16 cellular contexts compared by ENCODE assay signal in the genomic region with DNA sequence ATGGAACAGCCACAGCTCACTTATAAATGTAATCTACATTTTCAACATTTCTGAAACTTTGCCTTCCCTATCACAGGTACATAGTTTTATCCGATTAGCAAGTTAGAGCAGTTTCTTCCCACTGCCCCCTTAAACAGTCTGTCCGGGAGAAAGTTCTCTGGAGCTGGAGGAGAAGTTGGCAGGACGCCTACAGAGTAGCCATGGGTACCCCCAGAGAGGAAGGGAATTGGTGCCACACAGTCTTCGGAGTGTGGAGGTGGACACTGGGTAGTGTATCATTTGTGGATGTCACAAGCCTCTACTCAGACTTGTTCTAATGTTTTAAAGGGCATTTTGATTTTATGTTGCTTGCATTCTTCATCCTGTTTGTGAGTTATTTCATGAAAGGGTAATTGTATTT. TPM values are rescaled to one million over a fixed set of nuclear protein-coding genes. Genes with fewer than 3 reads are reported as not detected.
DNase-seq lines count a peak whose midpoint lies in the region; FAIRE-seq and TF ChIP-seq lines count a peak whose summit lies in the region.
"Had no signal": no experiment of that assay in that cellular context is flagged by ENCODE, and none has a peak within 500 bp of the region (broad histone marks: within the 10 kb centered on the region; RNA-seq: fewer than 3 reads in every experiment).

No MANE protein-coding gene starts in this region.

- no peak overlapping the region for H2AK5ac ChIP-seq in H1 (ENCODE audit: low read depth, low read length)

- TF ChIP-seq EP300 in H1 (IDR thresholded peaks at IDR 0.05; ENCODE audit: borderline replicate concordance in 1 of 2, low read depth in 2 of 2, low read length in 2 of 2): no peak

- H3K27me3 ChIP-seq in H1 (replicated peaks in 1 of 4; ENCODE audit: control insufficient read depth in 3 of 4, extremely low read depth in 1 of 4, insufficient read depth in 3 of 4, low read length in 3 of 4): no peaks in the 10 kb centered on the region
- H3K27me3 ChIP-seq in smooth muscle cell (ENCODE audit: low read depth): no peaks in the 10 kb centered on the region
- H3K27me3 ChIP-seq: BLaER1 had no signal

- no peak overlapping the region for H2BK5ac ChIP-seq in H1 (ENCODE audit: low read depth, low read length)

- no peaks in the 10 kb centered on the region for H3K23me2 ChIP-seq in H1 (ENCODE audit: low read depth, low read length)

- H4K91ac ChIP-seq in H1 (replicated peaks; ENCODE audit: insufficient read length, low read length): no peak overlapping the region

- CTCF ChIA-PET in HEK293 (lab: Yijun Ruan, JAX): interaction anchor here (0.6 to 1.0 kb wide), 2 partner anchors 331 to 633 kb away, joined by 3 read pairs; no protein-coding TSS in a partner anchor
- CTCF ChIA-PET in H1 (lab: Charles Lee; ENCODE audit: partially characterized antibody): interaction anchor here (0.6 to 1.1 kb wide), 3 partner anchors 37 to 818 kb away, joined by 3 to 5 read pairs (median 3); no protein-coding TSS in a partner anchor

- H2AFZ ChIP-seq in H1 (ENCODE audit: low read length) (no peak overlapping the region), smooth muscle cell (ENCODE audit: low read depth) (no peak overlapping the region)
- H2AFZ ChIP-seq: GM23248 had no signal

- POLR2A ChIA-PET in HEK293 (lab: Yijun Ruan, JAX) (no interaction called here), H1 (lab: Charles Lee; ENCODE audit: partially characterized antibody) (interaction anchor here (0.6 to 1.2 kb wide), 2 partner anchors 17 to 40 kb away, joined by 3 read pairs; no protein-coding TSS in a partner anchor)

- H3K18ac ChIP-seq in H1 (ENCODE audit: extremely low read depth, low read length): no peak overlapping the region

- no peaks in the 10 kb centered on the region for H3K27me3 Mint-ChIP-seq in mesothelial cell of epicardium (ENCODE audit: low read depth)
- H3K27me3 Mint-ChIP-seq in glutamatergic neuron (ENCODE audit: unreplicated experiment): peaks cover 2% of the 10 kb centered on the region
- H3K27me3 Mint-ChIP-seq: activated naive CD8-positive, alpha-beta T cell treated with anti-CD3 and anti-CD28 coated beads, Interleukin-2, amount 50 U/mL, for 24 hours had no signal

- H3K4me3 Mint-ChIP-seq in mesothelial cell of epicardium (no peak overlapping the region), glutamatergic neuron (ENCODE audit: unreplicated experiment) (no peak overlapping the region)
- H3K4me3 Mint-ChIP-seq: activated naive CD8-positive, alpha-beta T cell treated with anti-CD3 and anti-CD28 coated beads, Interleukin-2, amount 50 U/mL, for 24 hours had no signal

- H3K14ac ChIP-seq in H1 (ENCODE audit: insufficient read length): no peak overlapping the region

- H3K36me3 ChIP-seq in HEK293 (ENCODE audit: control insufficient read depth in 2 of 2, insufficient read depth in 1 of 2, low read length in 2 of 2) (no peaks in the 10 kb centered on the region), H1 (ENCODE audit: control insufficient read depth in 2 of 4, insufficient read depth in 4 of 4, low read length in 3 of 4) (no peaks in the 10 kb centered on the region), smooth muscle cell (ENCODE audit: low read depth) (peaks cover 6% of the 10 kb centered on the region)

- H3K9me3 Mint-ChIP-seq in mesothelial cell of epicardium: peaks cover 15% of the 10 kb centered on the region
- H3K9me3 Mint-ChIP-seq in glutamatergic neuron (ENCODE audit: unreplicated experiment): peaks cover 4% of the 10 kb centered on the region

- TF ChIP-seq CTCF in HEK293 (tag by site-specific recombination; IDR thresholded peaks at IDR 0.05) (no peak), H1 (IDR thresholded peaks at IDR 0.05; ENCODE audit: control extremely low read depth in 1 of 3, insufficient read depth in 1 of 3, low read depth in 1 of 3, low read length in 3 of 3) (no peak), mesothelial cell of epicardium (IDR thresholded peaks at IDR 0.05; ENCODE audit: unreplicated experiment) (no peak), smooth muscle cell (IDR thresholded peaks at IDR 0.05; ENCODE audit: borderline replicate concordance, insufficient read depth, poor library complexity, severe bottlenecking) (no peak), glutamatergic neuron (IDR thresholded peaks at IDR 0.05; ENCODE audit: partially characterized antibody, unreplicated experiment) (no peak)

- TF ChIP-seq POLR2A in H1 (IDR thresholded peaks at IDR 0.05; ENCODE audit: control extremely low read depth in 1 of 2, low read depth in 2 of 2, low read length in 2 of 2): no peak

- no peak overlapping the region for H3K9ac ChIP-seq in H1 (replicated peaks in 1 of 4; ENCODE audit: extremely low read depth in 1 of 4, low read depth in 3 of 4, low read length in 3 of 4)
- H3K9ac ChIP-seq in smooth muscle cell (ENCODE audit: low read depth): no peak overlapping the region
- H3K9ac ChIP-seq: BLaER1, GM23248, SK-N-SH had no signal

- H3K56ac ChIP-seq in H1 (replicated peaks; ENCODE audit: insufficient read length, low read depth, low read length): no peak overlapping the region

- H3K4me3 ChIP-seq in HEK293 (ENCODE audit: low read depth, low read length) (no peak overlapping the region), H1 (ENCODE audit: extremely low read depth in 1 of 4, insufficient read depth in 2 of 4, low read depth in 3 of 4, low read length in 4 of 4) (no peak overlapping the region), smooth muscle cell (peak overlapping the region; percentile 29)
- H3K4me3 ChIP-seq: BLaER1, GM23248, skin epidermis had no signal

- no peak overlapping the region for H3K4me2 ChIP-seq in H1 (ENCODE audit: insufficient read depth in 1 of 2, low read depth in 2 of 2, low read length in 2 of 2)
- peak overlapping the region; percentile 72 for H3K4me2 ChIP-seq in smooth muscle cell
- H3K4me2 ChIP-seq: BLaER1, SK-N-SH had no signal

- H2BK12ac ChIP-seq in H1 (ENCODE audit: low read depth, low read length): no peak overlapping the region

- H3K36me3 Mint-ChIP-seq in mesothelial cell of epicardium: peaks cover 25% of the 10 kb centered on the region
- peaks cover 9% of the 10 kb centered on the region for H3K36me3 Mint-ChIP-seq in glutamatergic neuron (ENCODE audit: unreplicated experiment)

- no peak overlapping the region for H3K4ac ChIP-seq in H1 (replicated peaks; ENCODE audit: insufficient read length, low read depth, low read length)

- H3K27ac ChIP-seq in HEK293 (ENCODE audit: extremely low read depth, low read depth, low read length): no peak overlapping the region
- no peak overlapping the region for H3K27ac ChIP-seq in H1 (ENCODE audit: low read depth, low read length)
- H3K27ac ChIP-seq in smooth muscle cell (ENCODE audit: low read depth): peak overlapping the region; percentile 32
- H3K27ac ChIP-seq: BLaER1, GM23248, skin epidermis had no signal

- no peak overlapping the region for H4K5ac ChIP-seq in H1 (ENCODE audit: insufficient read length, low read depth, low read length)

- FAIRE-seq in H1 (lab: Jason Lieb, UNC): no peak

- no peak overlapping the region for H2BK20ac ChIP-seq in H1 (ENCODE audit: low read length)

- H3K27ac Mint-ChIP-seq in mesothelial cell of epicardium: peak overlapping the region; percentile 61
- H3K27ac Mint-ChIP-seq in glutamatergic neuron (ENCODE audit: unreplicated experiment): no peak overlapping the region
- H3K27ac Mint-ChIP-seq: activated naive CD8-positive, alpha-beta T cell treated with anti-CD3 and anti-CD28 coated beads, Interleukin-2, amount 50 U/mL, for 24 hours had no signal

- H2BK120ac ChIP-seq in H1 (replicated peaks; ENCODE audit: low read depth, low read length): no peak overlapping the region

- 81% methylated on average over 4 of the region's 4 CpGs; no CpG with 5 or more reads in 1 of the 2 experiments for WGBS in H1 (ENCODE audit: extremely low coverage in 1 of 2, insufficient coverage in 1 of 2, insufficient read length in 1 of 2, insufficient replicate concordance in 2 of 2, low coverage in 1 of 2, low lambda C conversion rate in 2 of 2, missing lambda C conversion rate in 1 of 2), 2 experiments
- 65% methylated on average over 4 of the region's 4 CpGs for WGBS in smooth muscle cell (ENCODE audit: low lambda C conversion rate)

- no peaks in the 10 kb centered on the region for H3K9me3 ChIP-seq in HEK293 (ENCODE audit: control insufficient read depth, insufficient read depth, low read depth, low read length)
- H3K9me3 ChIP-seq in H1 (ENCODE audit: insufficient read depth in 2 of 2, low read depth in 1 of 2, low read length in 1 of 2): peaks cover 12 to 15% of the 10 kb centered on the region in 2 experiments
- peaks cover 20% of the 10 kb centered on the region for H3K9me3 ChIP-seq in smooth muscle cell (replicated peaks; ENCODE audit: low read depth)

- 0 out of 2 replicates have a peak, but pooled peaks cover 3% of the 10 kb centered on the region for H3K4me1 ChIP-seq in HEK293 (ENCODE audit: control insufficient read depth, insufficient read depth, low read length)
- H3K4me1 ChIP-seq in H1 (replicated peaks in 1 of 4; ENCODE audit: control insufficient read depth in 3 of 4, insufficient read depth in 4 of 4, low read length in 3 of 4): peaks cover 0 to 4% (median 0%) of the 10 kb centered on the region in 4 experiments; a peak in 2 of 7 replicates
- peaks cover 3% of the 10 kb centered on the region for H3K4me1 ChIP-seq in smooth muscle cell (ENCODE audit: low read depth)
- H3K4me1 ChIP-seq: BLaER1 had no signal

- DNase-seq in H1 (ENCODE audit: low read depth in 1 of 2, low spot score in 2 of 2) (no peak), mesothelial cell of epicardium (ENCODE audit: low spot score in 2 of 2, unreplicated experiment in 2 of 2) (no peak), smooth muscle cell (lab: John Stamatoyannopoulos, UW; ENCODE audit: unreplicated experiment) (no peak), glutamatergic neuron (no peak), mesenteric fat pad (ENCODE audit: low spot score) (no peak), NCI-H526 treated with DMSO at 0.1 percent for 48 hours (lab: John Stamatoyannopoulos, UW) (no peak)
- DNase-seq: activated CD8-positive, alpha-beta memory T cell treated with anti-CD3 and anti-CD28 coated beads for 24 hours; activated naive CD8-positive, alpha-beta T cell treated with anti-CD3 and anti-CD28 coated beads, Interleukin-2, amount 50 U/mL, for 24 hours; GM23248; NCI-H1436 treated with DMSO at 0.1 percent for 48 hours; SK-N-SH; stimulated activated CD4-positive, alpha-beta T cell treated with anti-CD3 and anti-CD28 coated beads, Interleukin-4, amount 100 ng/mL, for 4 hours; T1000 had no signal

- peaks cover 0 to 2% of the 10 kb centered on the region in 2 experiments for H4K20me1 ChIP-seq in H1 (replicated peaks in 1 of 2; ENCODE audit: control insufficient read depth in 1 of 2, insufficient read depth in 2 of 2, low read length in 2 of 2)
- H4K20me1 ChIP-seq in smooth muscle cell (ENCODE audit: low read depth): peaks cover 7% of the 10 kb centered on the region
- H4K20me1 ChIP-seq: BLaER1 had no signal

- H3K4me1 Mint-ChIP-seq in mesothelial cell of epicardium (peaks cover 19% of the 10 kb centered on the region), glutamatergic neuron (ENCODE audit: low read depth, unreplicated experiment) (no peaks in the 10 kb centered on the region)

- no peak overlapping the region for H2BK15ac ChIP-seq in H1 (ENCODE audit: low read length)

- H3K79me2 ChIP-seq in H1 (ENCODE audit: control insufficient read depth in 1 of 2, insufficient read depth in 2 of 2, low read length in 2 of 2) (peaks cover 0 to 6% of the 10 kb centered on the region in 2 experiments; a peak in 1 of 4 replicates), smooth muscle cell (ENCODE audit: low read depth) (peaks cover 31% of the 10 kb centered on the region)

- H3K23ac ChIP-seq in H1 (ENCODE audit: insufficient read length): no peak overlapping the region

- H3F3A ChIP-seq in smooth muscle cell (ENCODE audit: low read depth): no peaks in the 10 kb centered on the region

- no peak for TF ChIP-seq RAD21 in H1 (IDR thresholded peaks at IDR 0.05 in 1 of 2, conservative IDR thresholded peaks at IDR 0.05 in 1 of 2; ENCODE audit: low read depth in 2 of 2, low read length in 2 of 2)

- no peaks in the 10 kb centered on the region; the same call in 1 of the 2 replicates for H3K79me1 ChIP-seq in H1 (ENCODE audit: low read depth, low read length)

- H4K8ac ChIP-seq in H1 (ENCODE audit: extremely low read depth, insufficient read depth, low read length): 0 out of 2 replicates have a peak overlapping the region, but pooled peaks have one; percentile 25

RNA-seq across cellular contexts. Expression of a gene that starts 39.0 kb away (rescaled TPM):
- total RNA-seq in H1 (2021; fragmentation: NEBNext Ultra II Directional; extraction: Animal tissue kit (Norgen Biotek cat#: 25700)): 10.7 and 11.2 TPM in 2 replicates
- 1.5 and 1.7 TPM in 2 replicates for polyA plus RNA-seq in H1 (2011; rRNA removed)
- 1.3 TPM for polyA plus RNA-seq in H1 (2011; cell fraction: cytosol; rRNA removed)
- polyA plus RNA-seq in H1 (2011; cell fraction: nucleus; rRNA removed): 2.8 TPM
- 4.9 to 6.3 TPM (median 5.1 TPM) in 4 replicates for polyA plus RNA-seq in H1 (2012, experiment 1 of 2)
- 1.8 TPM for polyA plus RNA-seq in H1 (2012, experiment 2 of 2)
- polyA plus RNA-seq in H1 (2013, experiment 1 of 2): 11.4 TPM
- polyA plus RNA-seq in H1 (2013, experiment 2 of 2): 11.9 TPM
- polyA minus RNA-seq in H1 (2011; rRNA and poly(A)+ RNA removed): 2.8 and 3.1 TPM in 2 replicates
- polyA minus RNA-seq in H1 (2011; cell fraction: cytosol; rRNA and poly(A)+ RNA removed): 1.9 TPM
- 10.1 TPM for polyA minus RNA-seq in H1 (2011; cell fraction: nucleus; rRNA and poly(A)+ RNA removed)
- 8.4 to 8.9 TPM (median 8.5 TPM) in 3 replicates for total RNA-seq in mesothelial cell of epicardium
- 3.0 and 3.7 TPM in 2 replicates for total RNA-seq in smooth muscle cell
- polyA plus RNA-seq in smooth muscle cell: 7.0 and 7.3 TPM in 2 replicates
- 10.2 TPM for total RNA-seq in glutamatergic neuron (ENCODE audit: unreplicated experiment)
- total RNA-seq in mesenteric fat pad: 8.3 TPM
